ENCODE assay signal across 8 cellular contexts in genomic region chr5:129094924-129095797, GRCh38. TPM values are rescaled to one million over a fixed set of nuclear protein-coding genes. Genes with fewer than 3 reads are reported as not detected.
DNase-seq lines count a peak whose midpoint lies in the region; ATAC-seq and TF ChIP-seq lines count a peak whose summit lies in the region.

No MANE protein-coding gene starts in this region.

- no peaks in the 10 kb centered on the region for H3K36me3 Mint-ChIP-seq in CD4-positive, alpha-beta T cell (ENCODE audit: low read depth)
- H3K36me3 Mint-ChIP-seq in activated naive CD8-positive, alpha-beta T cell treated with anti-CD3 and anti-CD28 coated beads for 36 hours = peaks cover 4% of the 10 kb centered on the region

- intact Hi-C loops in CD4-positive, alpha-beta T cell (cut with DNase I, micrococcal nuclease) = loop anchor here (5.0 to 10.0 kb wide), 4 partner anchors 890 to 1578 kb away; partner anchors contain the start of genes SLC12A2 (in 2 of the 2) and PRRC1 (in 1 of the 2)
- intact Hi-C loops in heart right ventricle (cut with DNase I) (loop anchor here in 4 of 10 donors (5.0 to 10.0 kb wide), 3 partner anchors 168 to 560 kb away; partner anchors contain the start of gene FBN2 (in 1 of the 4)), vagina (cut with DNase I) (no loop called here)

- POLR2A ChIA-PET in CD4-positive, alpha-beta T cell (lab: Charles Lee) = interaction anchor here (0.8 to 2.2 kb wide), 8 partner anchors 16 to 1013 kb away, joined by 3 to 14 read pairs (median 6); partner anchors contain the start of gene SLC12A2

- peak in 9 of 10 experiments; percentile 1 to 54 (median 22) for DNase-seq in CD4-positive, alpha-beta T cell
- DNase-seq in RKO (ENCODE audit: low spot score) = peak; percentile 57
- DNase-seq in activated naive CD8-positive, alpha-beta T cell treated with anti-CD3 and anti-CD28 coated beads for 36 hours = peak; percentile 51
- DNase-seq in heart right ventricle = peak; percentile 64 to 77
- peak; percentile 43 for DNase-seq in pons (ENCODE audit: low spot score)
- DNase-seq in vagina (ENCODE audit: extremely low spot score in 2 of 2) = peak in 1 of 2 donors; percentile 90

- peak; percentile 3 for ATAC-seq in CD4-positive, alpha-beta T cell (ENCODE audit: poor library complexity)
- ATAC-seq in GM19328 (IDR thresholded peaks at IDR 0.05; ENCODE audit: unreplicated experiment) (peak; percentile 25), HG03432 (IDR thresholded peaks at IDR 0.05; ENCODE audit: unreplicated experiment) (peak; percentile 68), heart right ventricle (peak; percentile 51 to 80 (median 63))

- TF ChIP-seq CTCF in CD4-positive, alpha-beta T cell (IDR thresholded peaks at IDR 0.05) = no peak
- TF ChIP-seq CTCF in heart right ventricle (IDR thresholded peaks at IDR 0.05) (no peak), vagina (IDR thresholded peaks at IDR 0.05) (no peak)

- no peaks in the 10 kb centered on the region for H3K27me3 Mint-ChIP-seq in CD4-positive, alpha-beta T cell
- H3K27me3 Mint-ChIP-seq in activated naive CD8-positive, alpha-beta T cell treated with anti-CD3 and anti-CD28 coated beads for 36 hours = peaks cover 6% of the 10 kb centered on the region

- peak overlapping the region; percentile 65 for H3K27ac Mint-ChIP-seq in CD4-positive, alpha-beta T cell
- H3K27ac Mint-ChIP-seq in activated naive CD8-positive, alpha-beta T cell treated with anti-CD3 and anti-CD28 coated beads for 36 hours = peak overlapping the region; percentile 64

- WGBS in heart right ventricle, 2 donors = 1% methylated on average over 52 to 58 of the region's 58 CpGs

- CTCF ChIA-PET in CD4-positive, alpha-beta T cell (lab: Charles Lee) = interaction anchor here (0.6 to 1.5 kb wide), 5 partner anchors 10 to 1011 kb away, joined by 3 to 8 read pairs (median 4); no protein-coding TSS in a partner anchor

- H3K27ac ChIP-seq in CD4-positive, alpha-beta T cell (ENCODE audit: low read depth, low read length) = peak overlapping the region; percentile 32
- H3K27ac ChIP-seq in heart right ventricle = peak overlapping the region; percentile 73 to 95 (median 92)
- H3K27ac ChIP-seq in vagina = peak overlapping the region; percentile 94

- no peaks in the 10 kb centered on the region for H3K9me3 ChIP-seq in CD4-positive, alpha-beta T cell (ENCODE audit: control insufficient read depth, low read length)
- H3K9me3 ChIP-seq in heart right ventricle (no peaks in the 10 kb centered on the region), vagina (no peaks in the 10 kb centered on the region)

- TF ChIP-seq POLR2A in vagina (IDR thresholded peaks at IDR 0.05) = no peak

- H3K27me3 ChIP-seq in CD4-positive, alpha-beta T cell (ENCODE audit: control insufficient read depth, insufficient read depth, low read length) = no peaks in the 10 kb centered on the region
- H3K27me3 ChIP-seq in heart right ventricle (no peaks in the 10 kb centered on the region), vagina (no peaks in the 10 kb centered on the region)

- H3K4me3 Mint-ChIP-seq in CD4-positive, alpha-beta T cell = peak overlapping the region; percentile 90
- peak overlapping the region; percentile 72 for H3K4me3 Mint-ChIP-seq in activated naive CD8-positive, alpha-beta T cell treated with anti-CD3 and anti-CD28 coated beads for 36 hours

- H3K9me3 Mint-ChIP-seq in CD4-positive, alpha-beta T cell = no peaks in the 10 kb centered on the region
- no peaks in the 10 kb centered on the region for H3K9me3 Mint-ChIP-seq in activated naive CD8-positive, alpha-beta T cell treated with anti-CD3 and anti-CD28 coated beads for 36 hours

- H3K4me1 Mint-ChIP-seq in CD4-positive, alpha-beta T cell (ENCODE audit: low read depth) = peaks cover 50% of the 10 kb centered on the region
- peaks cover 28% of the 10 kb centered on the region for H3K4me1 Mint-ChIP-seq in activated naive CD8-positive, alpha-beta T cell treated with anti-CD3 and anti-CD28 coated beads for 36 hours

- H3K4me3 ChIP-seq in heart right ventricle (peak overlapping the region; percentile 75 to 97 (median 92)), vagina (peak overlapping the region; percentile 97)

- H3K36me3 ChIP-seq in heart right ventricle (no peaks in the 10 kb centered on the region), vagina (no peaks in the 10 kb centered on the region)

- H3K4me1 ChIP-seq in heart right ventricle (peaks cover 0 to 58% (median 45%) of the 10 kb centered on the region in 9 donors), vagina (peaks cover 49% of the 10 kb centered on the region)

RNA-seq across cellular contexts. Expression of gene ISOC1, which starts 0.6 kb away (rescaled TPM):
- total RNA-seq in CD4-positive, alpha-beta T cell = 1 to 10 TPM; 6.6 to 7.1 TPM
- 10 to 100 TPM; 24.3 to 25.8 TPM for total RNA-seq in activated naive CD8-positive, alpha-beta T cell treated with anti-CD3 and anti-CD28 coated beads for 36 hours
- total RNA-seq in heart right ventricle = 100 to 1,000 TPM in 1 of 10 donors, 10 to 100 TPM in 9; 59.6 to 102 (median 81.0) TPM
- 10 to 100 TPM; 30.4 to 40.3 TPM for polyA plus RNA-seq in heart right ventricle
- 25.0 TPM for total RNA-seq in vagina

Comparison
In these comparisons a context has a peak if more than half of its experiments do, and no peak if none do; other contexts are left out.
1. ATAC-seq: peak in every context shown above with its lines; median percentile 68 in HG03432; 63 in heart right ventricle; 25 in GM19328; 3 in CD4-positive, alpha-beta T cell.
2. H3K27ac ChIP-seq: peak in every context shown above with its lines; median percentile 94 in vagina; 92 in heart right ventricle; 32 in CD4-positive, alpha-beta T cell.